ENCODE assay signal across 8 cellular contexts in the genomic region with DNA sequence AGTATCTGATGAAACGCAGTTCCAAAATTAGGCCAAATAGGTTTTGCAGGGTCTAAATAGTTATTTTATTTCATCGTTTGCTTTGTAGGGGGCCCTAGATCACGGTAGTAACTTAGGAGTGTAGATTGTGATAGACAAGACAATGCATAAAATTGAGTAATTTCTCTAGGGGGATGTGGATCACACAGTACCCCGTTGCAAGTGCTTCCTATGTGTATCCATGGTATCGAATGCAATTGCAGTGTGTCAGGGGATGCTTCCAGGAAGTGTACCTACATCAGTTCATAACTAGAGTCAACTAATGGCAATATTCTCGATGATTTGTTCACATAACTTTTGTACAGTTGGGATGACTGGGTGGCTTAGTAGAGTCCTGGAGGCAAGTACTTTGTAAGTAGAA. TPM values are rescaled to one million over a fixed set of nuclear protein-coding genes. Genes with fewer than 3 reads are reported as not detected.
DNase-seq lines count a peak whose midpoint lies in the region; ATAC-seq and TF ChIP-seq lines count a peak whose summit lies in the region.

No MANE protein-coding gene starts in this region.

- H3K9me3 Mint-ChIP-seq in Calu3 (ENCODE audit: low read depth, unreplicated experiment) = no peaks in the 10 kb centered on the region
- H3K9me3 Mint-ChIP-seq in IgD-negative memory B cell = no peaks in the 10 kb centered on the region

- ATAC-seq in GM18867 (IDR thresholded peaks at IDR 0.05; ENCODE audit: unreplicated experiment) (no peak), GM19328 (IDR thresholded peaks at IDR 0.05; ENCODE audit: unreplicated experiment) (no peak), HG02678 (IDR thresholded peaks at IDR 0.05; ENCODE audit: unreplicated experiment) (no peak)

- DNase-seq in Calu3 (no peak), adrenal gland (no peak), kidney epithelial cell (ENCODE audit: low read depth) (no peak), superior temporal gyrus (ENCODE audit: extremely low spot score) (peak; percentile 44)

- H3K27ac ChIP-seq in adrenal gland = peak overlapping the region in 2 of 5 donors; percentile 76 to 84

- no peak for TF ChIP-seq POLR2A in adrenal gland (IDR thresholded peaks at IDR 0.05)

- H3K4me3 ChIP-seq in adrenal gland (peak overlapping the region in 3 of 4 donors; percentile 60 to 82 (median 72)), kidney epithelial cell (ENCODE audit: low read depth, low read length) (peak overlapping the region; percentile 72)

- H3K36me3 ChIP-seq in adrenal gland (replicated peaks in 1 of 2) (peaks cover 0 to 9% of the 10 kb centered on the region in 2 donors), kidney epithelial cell (ENCODE audit: control insufficient read depth, insufficient read depth, low read length) (no peaks in the 10 kb centered on the region)

- BruUV-seq in Calu3 (replicated peaks; lab: Mats Ljungman, UMichigan) = TSS peak; percentile 58

- H3K27me3 ChIP-seq in adrenal gland = no peaks in the 10 kb centered on the region
- no peaks in the 10 kb centered on the region for H3K27me3 ChIP-seq in kidney epithelial cell (ENCODE audit: control insufficient read depth, insufficient read depth, low read length)

- H3K4me3 Mint-ChIP-seq in Calu3 (ENCODE audit: low read depth, unreplicated experiment) (peak overlapping the region; percentile 80), IgD-negative memory B cell (peak overlapping the region; percentile 88 to 97 (median 94))

- H3K4me1 Mint-ChIP-seq in Calu3 (ENCODE audit: low read depth, unreplicated experiment) (no peaks in the 10 kb centered on the region), IgD-negative memory B cell (peaks cover 20 to 36% (median 21%) of the 10 kb centered on the region in 3 donors)

- H3K27ac Mint-ChIP-seq in Calu3 (ENCODE audit: unreplicated experiment) (peak overlapping the region; percentile 64), IgD-negative memory B cell (peak overlapping the region; percentile 89 to 100 (median 94))

- peaks cover 30% of the 10 kb centered on the region for H3K36me3 Mint-ChIP-seq in Calu3 (ENCODE audit: insufficient read depth, unreplicated experiment)
- H3K36me3 Mint-ChIP-seq in IgD-negative memory B cell = no peaks in the 10 kb centered on the region

- 2 to 5% (median 3%) methylated on average over 6 of the region's 6 CpGs for WGBS in adrenal gland, 4 donors

- intact Hi-C loops in Calu3 (cut with micrococcal nuclease; ENCODE audit: unreplicated experiment) (no loop called here), adrenal gland (cut with DNase I) (no loop called here)

- peaks cover 0 to 17% of the 10 kb centered on the region in 2 donors for H3K4me1 ChIP-seq in adrenal gland (replicated peaks in 1 of 2)

- TF ChIP-seq CTCF in Calu3 (IDR thresholded peaks at IDR 0.05; ENCODE audit: unreplicated experiment) (no peak), adrenal gland (IDR thresholded peaks at IDR 0.05) (no peak), kidney epithelial cell (IDR thresholded peaks at IDR 0.05; ENCODE audit: insufficient read depth, low read length, poor library complexity, severe bottlenecking) (no peak)

- no peaks in the 10 kb centered on the region for H3K27me3 Mint-ChIP-seq in Calu3 (ENCODE audit: unreplicated experiment)
- H3K27me3 Mint-ChIP-seq in IgD-negative memory B cell = no peaks in the 10 kb centered on the region

- no peaks in the 10 kb centered on the region for H3K9me3 ChIP-seq in adrenal gland (replicated peaks in 1 of 3)

- CTCF ChIA-PET in Calu3 (lab: Charles Lee) = no interaction called here

RNA-seq across cellular contexts. Expression of a gene that starts 0.9 kb away (rescaled TPM):
- total RNA-seq in Calu3 (2022) (143 TPM in 2 replicates), adrenal gland (10 to 100 TPM; 30.1 to 82.9 (median 70.6) TPM), kidney epithelial cell (75.0 and 100 TPM in 2 replicates)
- polyA plus RNA-seq in IgD-negative memory B cell (116 TPM), adrenal gland (100 to 1,000 TPM in 1 of 3 donors, 10 to 100 TPM in 2; 66.1 to 210 (median 72.6) TPM)

RNA-seq across cellular contexts. Expression of a gene that starts 25.1 kb away (rescaled TPM):
- 63.1 and 68.2 TPM in 2 replicates for total RNA-seq in Calu3 (2022)
- 111 TPM for polyA plus RNA-seq in IgD-negative memory B cell
- total RNA-seq in adrenal gland = 10 to 100 TPM; 18.2 to 60.5 (median 43.1) TPM
- polyA plus RNA-seq in adrenal gland = 10 to 100 TPM; 52.8 to 89.1 (median 63.9) TPM
- 46.1 and 54.1 TPM in 2 replicates for total RNA-seq in kidney epithelial cell

RNA-seq across cellular contexts. Expression of a gene that starts 27.7 kb away (rescaled TPM):
- total RNA-seq in Calu3 (2022) (30.6 and 33.1 TPM in 2 replicates), adrenal gland (10 to 100 TPM; 33.9 to 85.7 (median 62.8) TPM), kidney epithelial cell (18.2 and 23.0 TPM in 2 replicates)
- polyA plus RNA-seq in IgD-negative memory B cell (5.4 TPM), adrenal gland (10 to 100 TPM; 25.5 to 78.0 (median 26.3) TPM)
